Comparison of ENCODE assay signal across 1 cellular context in the genomic region with DNA sequence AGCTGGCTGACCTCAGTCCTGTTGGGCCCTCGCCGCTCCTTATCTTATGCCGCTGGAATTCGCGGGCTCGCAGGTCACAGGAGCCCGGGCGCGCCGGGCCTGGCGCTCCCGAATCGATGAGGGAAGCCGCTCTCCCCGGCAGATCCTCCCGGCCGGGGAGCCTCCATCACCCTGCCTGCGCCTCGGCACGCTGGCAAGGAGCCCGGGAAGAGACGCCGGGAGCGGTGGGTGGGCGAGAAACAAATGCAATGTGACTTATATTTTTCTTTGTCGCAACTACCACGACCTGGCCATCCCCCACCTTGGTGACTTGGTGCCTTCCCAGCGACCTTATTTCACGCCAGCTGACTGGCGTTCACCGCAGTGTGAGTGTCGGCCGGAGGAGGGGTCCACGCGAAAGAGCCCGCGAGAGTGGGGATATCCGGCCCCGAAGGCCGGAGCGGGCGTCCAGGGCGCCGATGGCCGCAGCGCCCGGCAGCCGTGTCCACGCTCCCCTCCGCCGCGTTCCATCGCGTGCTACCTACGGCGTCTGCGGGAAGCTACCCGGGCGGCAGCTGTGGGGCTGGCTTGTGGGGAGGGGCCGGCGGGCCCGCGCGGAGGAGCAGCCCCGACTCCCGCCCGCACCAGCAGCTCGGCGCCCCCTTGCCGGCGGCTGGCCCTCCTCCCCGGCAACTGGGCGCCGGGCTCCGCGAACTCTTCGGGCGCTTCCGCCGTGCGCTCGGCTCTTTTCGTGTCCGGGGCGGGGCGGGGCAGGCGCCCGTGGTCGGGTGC.
TF ChIP-seq lines count a peak whose summit lies in the region.

No MANE protein-coding gene starts in this region.

TF ChIP-seq in HepG2, 621 proteins besides CTCF, POLR2A, EP300 and RAD21 (continued from another document and continues in another):
- peak; percentile 62; the same call in 1 of the 2 replicates for TF ChIP-seq HNF4G (IDR thresholded peaks at IDR 0.05; ENCODE audit: borderline replicate concordance, low read depth, low read length)
- TF ChIP-seq HNF4G (CRISPR knock-in tag; IDR thresholded peaks at IDR 0.05; ENCODE audit: borderline replicate concordance, low read depth), result no peak
- no peak for TF ChIP-seq ATRX (CRISPR knock-in tag; IDR thresholded peaks at IDR 0.05; ENCODE audit: borderline replicate concordance)
- TF ChIP-seq, protein P1, sequence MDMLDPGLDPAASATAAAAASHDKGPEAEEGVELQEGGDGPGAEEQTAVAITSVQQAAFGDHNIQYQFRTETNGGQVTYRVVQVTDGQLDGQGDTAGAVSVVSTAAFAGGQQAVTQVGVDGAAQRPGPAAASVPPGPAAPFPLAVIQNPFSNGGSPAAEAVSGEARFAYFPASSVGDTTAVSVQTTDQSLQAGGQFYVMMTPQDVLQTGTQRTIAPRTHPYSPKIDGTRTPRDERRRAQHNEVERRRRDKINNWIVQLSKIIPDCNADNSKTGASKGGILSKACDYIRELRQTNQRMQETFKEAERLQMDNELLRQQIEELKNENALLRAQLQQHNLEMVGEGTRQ (IDR thresholded peaks at IDR 0.05; ENCODE audit: low read depth, low read length), result 0 out of 2 replicates have a peak, but pooled peaks have one; percentile 1
- TF ChIP-seq, protein P1 (CRISPR knock-in tag; IDR thresholded peaks at IDR 0.05; ENCODE audit: borderline replicate concordance), result no peak
- TF ChIP-seq ZIK1 (CRISPR knock-in tag; IDR thresholded peaks at IDR 0.05; ENCODE audit: borderline replicate concordance, low read depth), result no peak
- peak; percentile 57; the same call in 1 of the 2 replicates for TF ChIP-seq BCL6 (CRISPR knock-in tag; IDR thresholded peaks at IDR 0.05)
- TF ChIP-seq ZNF780A (CRISPR knock-in tag; IDR thresholded peaks at IDR 0.05), result 0 out of 2 replicates have a peak, but pooled peaks have one; percentile 53
- TF ChIP-seq, protein P2, sequence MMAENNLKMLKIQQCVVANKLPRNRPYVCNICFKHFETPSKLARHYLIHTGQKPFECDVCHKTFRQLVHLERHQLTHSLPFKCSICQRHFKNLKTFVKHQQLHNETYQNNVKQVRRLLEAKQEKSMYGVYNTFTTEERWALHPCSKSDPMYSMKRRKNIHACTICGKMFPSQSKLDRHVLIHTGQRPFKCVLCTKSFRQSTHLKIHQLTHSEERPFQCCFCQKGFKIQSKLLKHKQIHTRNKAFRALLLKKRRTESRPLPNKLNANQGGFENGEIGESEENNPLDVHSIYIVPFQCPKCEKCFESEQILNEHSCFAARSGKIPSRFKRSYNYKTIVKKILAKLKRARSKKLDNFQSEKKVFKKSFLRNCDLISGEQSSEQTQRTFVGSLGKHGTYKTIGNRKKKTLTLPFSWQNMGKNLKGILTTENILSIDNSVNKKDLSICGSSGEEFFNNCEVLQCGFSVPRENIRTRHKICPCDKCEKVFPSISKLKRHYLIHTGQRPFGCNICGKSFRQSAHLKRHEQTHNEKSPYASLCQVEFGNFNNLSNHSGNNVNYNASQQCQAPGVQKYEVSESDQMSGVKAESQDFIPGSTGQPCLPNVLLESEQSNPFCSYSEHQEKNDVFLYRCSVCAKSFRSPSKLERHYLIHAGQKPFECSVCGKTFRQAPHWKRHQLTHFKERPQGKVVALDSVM (CRISPR knock-in tag; IDR thresholded peaks at IDR 0.05), result peak; percentile 55; the same call in 1 of the 2 replicates
- TF ChIP-seq ZSCAN31 (CRISPR knock-in tag; IDR thresholded peaks at IDR 0.05; ENCODE audit: low read depth), result no peak; the same call in 1 of the 2 replicates
- TF ChIP-seq U2AF1 (optimal IDR thresholded peaks at IDR 0.05; ENCODE audit: low read depth, low read length), result peak; percentile 35
- no peak for TF ChIP-seq PPARG (CRISPR knock-in tag; conservative IDR thresholded peaks at IDR 0.05)
- no peak for TF ChIP-seq SP2 (CRISPR knock-in tag; IDR thresholded peaks at IDR 0.05)
- TF ChIP-seq ZMYM2 (CRISPR knock-in tag; IDR thresholded peaks at IDR 0.05), result no peak
- no peak for TF ChIP-seq MTF1 (CRISPR knock-in tag; IDR thresholded peaks at IDR 0.05)
- no peak for TF ChIP-seq ZNF792 (CRISPR knock-in tag; IDR thresholded peaks at IDR 0.05)
- TF ChIP-seq, protein P3, sequence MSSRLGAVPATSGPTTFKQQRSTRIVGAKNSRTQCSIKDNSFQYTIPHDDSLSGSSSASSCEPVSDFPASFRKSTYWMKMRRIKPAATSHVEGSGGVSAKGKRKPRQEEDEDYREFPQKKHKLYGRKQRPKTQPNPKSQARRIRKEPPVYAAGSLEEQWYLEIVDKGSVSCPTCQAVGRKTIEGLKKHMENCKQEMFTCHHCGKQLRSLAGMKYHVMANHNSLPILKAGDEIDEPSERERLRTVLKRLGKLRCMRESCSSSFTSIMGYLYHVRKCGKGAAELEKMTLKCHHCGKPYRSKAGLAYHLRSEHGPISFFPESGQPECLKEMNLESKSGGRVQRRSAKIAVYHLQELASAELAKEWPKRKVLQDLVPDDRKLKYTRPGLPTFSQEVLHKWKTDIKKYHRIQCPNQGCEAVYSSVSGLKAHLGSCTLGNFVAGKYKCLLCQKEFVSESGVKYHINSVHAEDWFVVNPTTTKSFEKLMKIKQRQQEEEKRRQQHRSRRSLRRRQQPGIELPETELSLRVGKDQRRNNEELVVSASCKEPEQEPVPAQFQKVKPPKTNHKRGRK (CRISPR knock-in tag; IDR thresholded peaks at IDR 0.05), result no peak
- TF ChIP-seq SNAI1 (CRISPR knock-in tag; IDR thresholded peaks at IDR 0.05; ENCODE audit: borderline replicate concordance), result no peak
- no peak for TF ChIP-seq ZNF180 (CRISPR knock-in tag; IDR thresholded peaks at IDR 0.05; ENCODE audit: borderline replicate concordance, low read depth)
- TF ChIP-seq NCOA2 (CRISPR knock-in tag; IDR thresholded peaks at IDR 0.05), result peak; percentile 34; the same call in 1 of the 2 replicates
- TF ChIP-seq JUN (CRISPR knock-in tag; IDR thresholded peaks at IDR 0.05), result no peak
- TF ChIP-seq SOX13 (IDR thresholded peaks at IDR 0.05), result no peak
- TF ChIP-seq SOX13 (CRISPR knock-in tag; conservative IDR thresholded peaks at IDR 0.05 in 1 of 2, IDR thresholded peaks at IDR 0.05 in 1 of 2), result peak in 1 of 2 experiments; percentile 10; a peak in 1 of 4 replicates
- no peak for TF ChIP-seq ZNF207 (IDR thresholded peaks at IDR 0.05; ENCODE audit: borderline replicate concordance)
- TF ChIP-seq SP5 (CRISPR knock-in tag; IDR thresholded peaks at IDR 0.05; ENCODE audit: borderline replicate concordance, low read depth), result 0 out of 2 replicates have a peak, but pooled peaks have one; percentile 18
- TF ChIP-seq CREM (IDR thresholded peaks at IDR 0.05), result no peak
- no peak for TF ChIP-seq CREM (CRISPR knock-in tag; IDR thresholded peaks at IDR 0.05)
- no peak; the same call in 1 of the 2 replicates for TF ChIP-seq ERF (CRISPR knock-in tag; IDR thresholded peaks at IDR 0.05)
- no peak for TF ChIP-seq ZNF383 (CRISPR knock-in tag; IDR thresholded peaks at IDR 0.05; ENCODE audit: borderline replicate concordance)
- no peak for TF ChIP-seq ZNF30 (CRISPR knock-in tag; IDR thresholded peaks at IDR 0.05)
- TF ChIP-seq ZNF33A (CRISPR knock-in tag; IDR thresholded peaks at IDR 0.05; ENCODE audit: borderline replicate concordance), result 0 out of 2 replicates have a peak, but pooled peaks have one; percentile 57
- TF ChIP-seq ZSCAN9 (CRISPR knock-in tag; IDR thresholded peaks at IDR 0.05; ENCODE audit: borderline replicate concordance), result 0 out of 2 replicates have a peak, but pooled peaks have one; percentile 21
- TF ChIP-seq DNMT1 (CRISPR knock-in tag; IDR thresholded peaks at IDR 0.05), result no peak
- TF ChIP-seq SYNCRIP (IDR thresholded peaks at IDR 0.05; ENCODE audit: insufficient read depth, low read depth, low read length), result no peak
- TF ChIP-seq, protein P4, sequence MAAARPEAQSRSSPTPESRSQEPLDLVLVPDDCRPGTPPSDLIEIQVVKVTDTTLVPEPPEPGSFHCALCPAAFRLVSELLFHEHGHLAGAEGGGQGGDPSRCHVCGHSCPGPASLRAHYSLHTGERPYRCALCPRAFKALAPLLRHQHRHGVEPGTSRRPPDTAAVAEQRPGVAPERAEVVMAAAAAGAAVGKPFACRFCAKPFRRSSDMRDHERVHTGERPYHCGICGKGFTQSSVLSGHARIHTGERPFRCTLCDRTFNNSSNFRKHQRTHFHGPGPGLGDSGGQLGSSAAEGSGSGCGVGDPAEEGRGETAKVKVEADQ (CRISPR knock-in tag; IDR thresholded peaks at IDR 0.05; ENCODE audit: borderline replicate concordance), result peak; percentile 78; the same call in 1 of the 2 replicates
- TF ChIP-seq KLF13 (CRISPR knock-in tag; IDR thresholded peaks at IDR 0.05), result no peak
- peak; percentile 54; the same call in 1 of the 2 replicates for TF ChIP-seq DMAP1 (CRISPR knock-in tag; IDR thresholded peaks at IDR 0.05)
- TF ChIP-seq ZSCAN30 (CRISPR knock-in tag; IDR thresholded peaks at IDR 0.05), result no peak
- TF ChIP-seq ZNF7 (CRISPR knock-in tag; IDR thresholded peaks at IDR 0.05), result no peak
- TF ChIP-seq AGO1 (IDR thresholded peaks at IDR 0.05; ENCODE audit: low read depth, low read length, poor library complexity, severe bottlenecking), result peak; percentile 73
- peak; percentile 67 for TF ChIP-seq PTBP1 (IDR thresholded peaks at IDR 0.05; ENCODE audit: low read depth, low read length, poor library complexity, severe bottlenecking)
- TF ChIP-seq ZBTB7A (CRISPR knock-in tag; IDR thresholded peaks at IDR 0.05), result 0 out of 2 replicates have a peak, but pooled peaks have one; percentile 19
- TF ChIP-seq BORCS8-MEF2B (CRISPR knock-in tag; IDR thresholded peaks at IDR 0.05), result no peak
- no peak for TF ChIP-seq XBP1 (CRISPR knock-in tag; IDR thresholded peaks at IDR 0.05)
- TF ChIP-seq, protein P5, sequence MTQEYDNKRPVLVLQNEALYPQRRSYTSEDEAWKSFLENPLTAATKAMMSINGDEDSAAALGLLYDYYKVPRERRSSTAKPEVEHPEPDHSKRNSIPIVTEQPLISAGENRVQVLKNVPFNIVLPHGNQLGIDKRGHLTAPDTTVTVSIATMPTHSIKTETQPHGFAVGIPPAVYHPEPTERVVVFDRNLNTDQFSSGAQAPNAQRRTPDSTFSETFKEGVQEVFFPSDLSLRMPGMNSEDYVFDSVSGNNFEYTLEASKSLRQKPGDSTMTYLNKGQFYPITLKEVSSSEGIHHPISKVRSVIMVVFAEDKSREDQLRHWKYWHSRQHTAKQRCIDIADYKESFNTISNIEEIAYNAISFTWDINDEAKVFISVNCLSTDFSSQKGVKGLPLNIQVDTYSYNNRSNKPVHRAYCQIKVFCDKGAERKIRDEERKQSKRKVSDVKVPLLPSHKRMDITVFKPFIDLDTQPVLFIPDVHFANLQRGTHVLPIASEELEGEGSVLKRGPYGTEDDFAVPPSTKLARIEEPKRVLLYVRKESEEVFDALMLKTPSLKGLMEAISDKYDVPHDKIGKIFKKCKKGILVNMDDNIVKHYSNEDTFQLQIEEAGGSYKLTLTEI (CRISPR knock-in tag; conservative IDR thresholded peaks at IDR 0.05), result no peak
- TF ChIP-seq, protein P6, sequence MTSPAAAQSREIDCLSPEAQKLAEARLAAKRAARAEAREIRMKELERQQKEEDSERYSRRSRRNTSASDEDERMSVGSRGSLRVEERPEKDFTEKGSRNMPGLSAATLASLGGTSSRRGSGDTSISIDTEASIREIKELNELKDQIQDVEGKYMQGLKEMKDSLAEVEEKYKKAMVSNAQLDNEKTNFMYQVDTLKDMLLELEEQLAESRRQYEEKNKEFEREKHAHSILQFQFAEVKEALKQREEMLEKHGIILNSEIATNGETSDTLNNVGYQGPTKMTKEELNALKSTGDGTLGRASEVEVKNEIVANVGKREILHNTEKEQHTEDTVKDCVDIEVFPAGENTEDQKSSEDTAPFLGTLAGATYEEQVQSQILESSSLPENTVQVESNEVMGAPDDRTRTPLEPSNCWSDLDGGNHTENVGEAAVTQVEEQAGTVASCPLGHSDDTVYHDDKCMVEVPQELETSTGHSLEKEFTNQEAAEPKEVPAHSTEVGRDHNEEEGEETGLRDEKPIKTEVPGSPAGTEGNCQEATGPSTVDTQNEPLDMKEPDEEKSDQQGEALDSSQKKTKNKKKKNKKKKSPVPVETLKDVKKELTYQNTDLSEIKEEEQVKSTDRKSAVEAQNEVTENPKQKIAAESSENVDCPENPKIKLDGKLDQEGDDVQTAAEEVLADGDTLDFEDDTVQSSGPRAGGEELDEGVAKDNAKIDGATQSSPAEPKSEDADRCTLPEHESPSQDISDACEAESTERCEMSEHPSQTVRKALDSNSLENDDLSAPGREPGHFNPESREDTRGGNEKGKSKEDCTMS (CRISPR knock-in tag; conservative IDR thresholded peaks at IDR 0.05), result no peak
- no peak; the same call in 1 of the 2 replicates for TF ChIP-seq ETV6 (CRISPR knock-in tag; conservative IDR thresholded peaks at IDR 0.05)
- TF ChIP-seq MED1 (CRISPR knock-in tag; IDR thresholded peaks at IDR 0.05), result peak; percentile 34
- no peak for TF ChIP-seq HNRNPH1 (optimal IDR thresholded peaks at IDR 0.05; ENCODE audit: low read depth, low read length)
- peak; percentile 41; the same call in 1 of the 2 replicates for TF ChIP-seq THAP11 (CRISPR knock-in tag; IDR thresholded peaks at IDR 0.05)
- TF ChIP-seq SMAD9 (CRISPR knock-in tag; IDR thresholded peaks at IDR 0.05), result no peak
- TF ChIP-seq, protein P7, sequence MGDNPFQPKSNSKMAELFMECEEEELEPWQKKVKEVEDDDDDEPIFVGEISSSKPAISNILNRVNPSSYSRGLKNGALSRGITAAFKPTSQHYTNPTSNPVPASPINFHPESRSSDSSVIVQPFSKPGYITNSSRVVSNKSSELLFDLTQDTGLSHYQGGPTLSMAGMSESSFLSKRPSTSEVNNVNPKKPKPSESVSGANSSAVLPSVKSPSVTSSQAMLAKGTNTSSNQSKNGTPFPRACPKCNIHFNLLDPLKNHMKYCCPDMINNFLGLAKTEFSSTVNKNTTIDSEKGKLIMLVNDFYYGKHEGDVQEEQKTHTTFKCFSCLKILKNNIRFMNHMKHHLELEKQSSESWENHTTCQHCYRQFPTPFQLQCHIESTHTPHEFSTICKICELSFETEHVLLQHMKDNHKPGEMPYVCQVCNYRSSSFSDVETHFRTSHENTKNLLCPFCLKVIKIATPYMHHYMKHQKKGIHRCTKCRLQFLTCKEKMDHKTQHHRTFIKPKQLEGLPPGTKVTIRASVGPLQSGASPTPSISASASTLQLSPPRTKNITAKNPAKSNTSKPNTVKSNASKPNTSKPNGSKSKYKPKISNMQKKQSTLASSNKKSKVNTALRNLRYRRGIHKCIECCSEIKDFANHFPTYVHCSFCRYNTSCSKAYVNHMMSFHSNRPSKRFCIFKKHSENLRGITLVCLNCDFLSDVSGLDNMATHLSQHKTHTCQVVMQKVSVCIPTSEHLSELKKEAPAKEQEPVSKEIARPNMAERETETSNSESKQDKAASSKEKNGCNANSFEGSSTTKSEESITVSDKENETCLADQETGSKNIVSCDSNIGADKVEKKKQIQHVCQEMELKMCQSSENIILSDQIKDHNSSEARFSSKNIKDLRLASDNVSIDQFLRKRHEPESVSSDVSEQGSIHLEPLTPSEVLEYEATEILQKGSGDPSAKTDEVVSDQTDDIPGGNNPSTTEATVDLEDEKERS (CRISPR knock-in tag; IDR thresholded peaks at IDR 0.05), result peak; percentile 76; the same call in 1 of the 2 replicates
- TF ChIP-seq ZNF567 (CRISPR knock-in tag; IDR thresholded peaks at IDR 0.05; ENCODE audit: borderline replicate concordance), result no peak; the same call in 1 of the 2 replicates
